ENCODE assay signal across 16 cellular contexts in genomic region chr5:56518820-56519219, GRCh38.
A peak's percentile ranks its signal among the peaks of the same experiment; 100 is the strongest.
DNase-seq lines count a peak whose midpoint lies in the region; TF ChIP-seq lines count a peak whose summit lies in the region.
"Had no signal": no experiment of that assay in that cellular context is flagged by ENCODE, and none has a peak within 500 bp of the region (broad histone marks: within the 10 kb centered on the region; RNA-seq: fewer than 3 reads in every experiment).

No MANE protein-coding gene starts in this region.

- peaks cover 61% of the 10 kb centered on the region for H3K4me1 Mint-ChIP-seq in Calu3 (ENCODE audit: low read depth, unreplicated experiment)

- CTCF ChIA-PET in Calu3 (lab: Charles Lee): no interaction called here

- 87% methylated on average over 4 of the region's 4 CpGs for WGBS in mesenchymal stem cell
- WGBS in trophoblast cell (ENCODE audit: extremely low coverage, insufficient coverage, insufficient read length): no CpG with 5 or more reads among the region's 4 CpGs

- H4K8ac ChIP-seq in mesenchymal stem cell (ENCODE audit: low read length) (no peak overlapping the region), trophoblast cell (ENCODE audit: low read depth, low read length) (no peak overlapping the region)

- H4K91ac ChIP-seq in mesenchymal stem cell (ENCODE audit: low read length) (no peak overlapping the region), trophoblast cell (ENCODE audit: low read depth, low read length) (no peak overlapping the region)

- DNase-seq in Calu3: no peak
- DNase-seq in mesenchymal stem cell: no peak
- no peak for DNase-seq in trophoblast cell
- no peak for DNase-seq in brain microvascular endothelial cell
- no peak for DNase-seq in ACHN
- no peak for DNase-seq in activated CD8-positive, alpha-beta memory T cell treated with anti-CD3 and anti-CD28 coated beads, Interleukin-2, amount 50 U/mL, for 48 hours
- DNase-seq: 8988T; CD4-positive, alpha-beta memory T cell; DMS53; DND-41; EL; H9 had no signal

- H2AFZ ChIP-seq in mesenchymal stem cell (ENCODE audit: low read depth, low read length) (no peak overlapping the region), trophoblast cell (ENCODE audit: insufficient read depth, low read length, poor library complexity) (no peak overlapping the region)

- no peak overlapping the region for H3K23ac ChIP-seq in mesenchymal stem cell (ENCODE audit: low read length in 2 of 2)
- no peak overlapping the region for H3K23ac ChIP-seq in trophoblast cell (ENCODE audit: low read length)

- no peaks in the 10 kb centered on the region for H3K79me1 ChIP-seq in mesenchymal stem cell (replicated peaks; ENCODE audit: low read length, poor library complexity, severe bottlenecking)
- peaks cover 4% of the 10 kb centered on the region for H3K79me1 ChIP-seq in trophoblast cell (ENCODE audit: low read length)

- no peak overlapping the region for H4K12ac ChIP-seq in trophoblast cell (ENCODE audit: low read depth, low read length)

- peak overlapping the region in 1 of 2 experiments; percentile 3 for H2BK12ac ChIP-seq in mesenchymal stem cell (ENCODE audit: low read length in 2 of 2)
- peak overlapping the region; percentile 50 for H2BK12ac ChIP-seq in trophoblast cell (ENCODE audit: low read length)

- H3K9ac ChIP-seq in BLaER1: no peak overlapping the region
- H3K9ac ChIP-seq in mesenchymal stem cell (ENCODE audit: low read length): no peak overlapping the region
- H3K9ac ChIP-seq in trophoblast cell (ENCODE audit: low read length): no peak overlapping the region

- no peak overlapping the region for H2BK5ac ChIP-seq in mesenchymal stem cell (ENCODE audit: low read depth, low read length, poor library complexity, severe bottlenecking)
- H2BK5ac ChIP-seq in trophoblast cell (ENCODE audit: low read depth, low read length, poor library complexity): no peak overlapping the region

- H3K9me3 ChIP-seq in BLaER1: no peaks in the 10 kb centered on the region
- no peaks in the 10 kb centered on the region for H3K9me3 ChIP-seq in mesenchymal stem cell (ENCODE audit: control insufficient read depth, low read length)
- peaks cover 3% of the 10 kb centered on the region for H3K9me3 ChIP-seq in trophoblast cell (ENCODE audit: insufficient read depth, low read depth, low read length)

- H3K4me3 Mint-ChIP-seq in Calu3 (ENCODE audit: low read depth, unreplicated experiment): no peak overlapping the region
- H3K4me3 Mint-ChIP-seq: B cell, H9 had no signal

- H3K4ac ChIP-seq in mesenchymal stem cell (ENCODE audit: low read depth in 1 of 2, low read length in 2 of 2) (no peak overlapping the region), trophoblast cell (ENCODE audit: low read depth, low read length) (no peak overlapping the region)

- H3K36me3 ChIP-seq in BLaER1 (no peaks in the 10 kb centered on the region), mesenchymal stem cell (ENCODE audit: control insufficient read depth in 1 of 2, insufficient read depth in 2 of 2, low read depth in 1 of 2, low read length in 2 of 2) (no peaks in the 10 kb centered on the region), trophoblast cell (ENCODE audit: control insufficient read depth in 1 of 2, insufficient read depth in 2 of 2, low read length in 2 of 2) (no peaks in the 10 kb centered on the region), brain microvascular endothelial cell (replicated peaks) (no peaks in the 10 kb centered on the region)

- H3K18ac ChIP-seq in mesenchymal stem cell (ENCODE audit: low read depth in 1 of 2, low read length in 2 of 2) (no peak overlapping the region), trophoblast cell (ENCODE audit: low read length) (no peak overlapping the region)

- H3K9me3 Mint-ChIP-seq in Calu3 (ENCODE audit: low read depth, unreplicated experiment): no peaks in the 10 kb centered on the region
- H3K9me3 Mint-ChIP-seq: CD4-positive, alpha-beta memory T cell; H9 had no signal

- in situ Hi-C loops in brain microvascular endothelial cell (cut with HindIII; ENCODE audit: low pct_ligation_motif_present, low sequenced_read_pairs): no loop called here
- in situ Hi-C loops in ACHN (cut with HindIII; ENCODE audit: low pct_ligation_motif_present, low pct_unique_long_range_greater_than_20kb, low sequenced_read_pairs): no loop called here

- no peak overlapping the region for H3K14ac ChIP-seq in mesenchymal stem cell (ENCODE audit: low read length in 2 of 2)
- no peak overlapping the region for H3K14ac ChIP-seq in trophoblast cell (ENCODE audit: low read length)

- H3K27me3 Mint-ChIP-seq in Calu3 (ENCODE audit: unreplicated experiment): no peaks in the 10 kb centered on the region
- H3K27me3 Mint-ChIP-seq: CD4-positive, alpha-beta memory T cell had no signal

- no peaks in the 10 kb centered on the region for H3K36me3 Mint-ChIP-seq in Calu3 (ENCODE audit: insufficient read depth, unreplicated experiment)
- H3K36me3 Mint-ChIP-seq: CD4-positive, alpha-beta memory T cell had no signal

- H3K27me3 ChIP-seq in BLaER1: no peaks in the 10 kb centered on the region
- peaks cover 0 to 24% of the 10 kb centered on the region in 2 experiments for H3K27me3 ChIP-seq in mesenchymal stem cell (ENCODE audit: control insufficient read depth in 1 of 2, insufficient read depth in 1 of 2, low read length in 2 of 2)
- H3K27me3 ChIP-seq in trophoblast cell (ENCODE audit: insufficient read depth, low read length): no peaks in the 10 kb centered on the region
- H3K27me3 ChIP-seq in brain microvascular endothelial cell (replicated peaks): no peaks in the 10 kb centered on the region

- H3K4me1 ChIP-seq in BLaER1 (peaks cover 62% of the 10 kb centered on the region), mesenchymal stem cell (ENCODE audit: control insufficient read depth, insufficient read depth, low read depth, low read length) (peaks cover 18% of the 10 kb centered on the region), trophoblast cell (ENCODE audit: control insufficient read depth in 1 of 2, insufficient read depth in 2 of 2, low read length in 2 of 2) (peaks cover 6 to 16% of the 10 kb centered on the region in 2 experiments)

- intact Hi-C loops in Calu3 (cut with micrococcal nuclease; ENCODE audit: unreplicated experiment): no loop called here

- H2BK120ac ChIP-seq in mesenchymal stem cell (ENCODE audit: low read depth, low read length): no peak overlapping the region
- no peak overlapping the region for H2BK120ac ChIP-seq in trophoblast cell (ENCODE audit: insufficient read depth, low read length, poor library complexity)

- TF ChIP-seq CTCF in Calu3 (IDR thresholded peaks at IDR 0.05; ENCODE audit: unreplicated experiment): no peak
- no peak for TF ChIP-seq CTCF in brain microvascular endothelial cell (IDR thresholded peaks at IDR 0.05; ENCODE audit: low read depth, low read length, missing control alignments)

- H4K20me1 ChIP-seq in BLaER1: no peaks in the 10 kb centered on the region

- H2AK5ac ChIP-seq in mesenchymal stem cell (ENCODE audit: low read length, severe bottlenecking) (no peak overlapping the region), trophoblast cell (ENCODE audit: low read length) (no peak overlapping the region)

- H3K79me2 ChIP-seq in trophoblast cell (ENCODE audit: control insufficient read depth, insufficient read depth, low read length, poor library complexity): no peaks in the 10 kb centered on the region

- peak overlapping the region; percentile 26 for H2BK15ac ChIP-seq in mesenchymal stem cell (ENCODE audit: low read depth, poor library complexity, severe bottlenecking)

- BruUV-seq in Calu3 (replicated peaks; lab: Mats Ljungman, UMichigan): no TSS peak

- no peak overlapping the region for H3K4me3 ChIP-seq in BLaER1
- no peak overlapping the region for H3K4me3 ChIP-seq in mesenchymal stem cell (ENCODE audit: insufficient read depth in 1 of 2, low read depth in 1 of 2, low read length in 2 of 2)
- no peak overlapping the region for H3K4me3 ChIP-seq in trophoblast cell (ENCODE audit: low read depth, low read length)
- no peak overlapping the region for H3K4me3 ChIP-seq in brain microvascular endothelial cell (ENCODE audit: low read depth, low read length)
- H3K4me3 ChIP-seq: GM12878 had no signal

- H3K27ac ChIP-seq in BLaER1 (peak overlapping the region; percentile 14; the same call in 1 of the 2 replicates), mesenchymal stem cell (ENCODE audit: low read length, poor library complexity, severe bottlenecking) (no peak overlapping the region), trophoblast cell (ENCODE audit: low read depth, low read length) (no peak overlapping the region), brain microvascular endothelial cell (no peak overlapping the region)
- H3K27ac ChIP-seq: C4-2B had no signal

- peak overlapping the region; percentile 12 for H3K27ac Mint-ChIP-seq in Calu3 (ENCODE audit: unreplicated experiment)
- H3K27ac Mint-ChIP-seq: B cell, H9 had no signal

- peak overlapping the region; percentile 82; the same call in 1 of the 2 replicates for H3K4me2 ChIP-seq in BLaER1
- no peak overlapping the region for H3K4me2 ChIP-seq in mesenchymal stem cell (ENCODE audit: low read length, poor library complexity, severe bottlenecking)
- H3K4me2 ChIP-seq in trophoblast cell (ENCODE audit: low read length): no peak overlapping the region
